Comparison of ENCODE assay signal across 24 cellular contexts in genomic region chrX:139811942-139812629, GRCh38.
A peak's percentile ranks its signal among the peaks of the same experiment; 100 is the strongest.
DNase-seq lines count a peak whose midpoint lies in the region; ATAC-seq lines count a peak whose summit lies in the region.
"Had no signal": no experiment of that assay in that cellular context is flagged by ENCODE, and none has a peak within 500 bp of the region (broad histone marks: within the 10 kb centered on the region; RNA-seq: fewer than 3 reads in every experiment).

No MANE protein-coding gene starts in this region.

- peaks cover 18% of the 10 kb centered on the region for H3K36me3 Mint-ChIP-seq in stimulated activated effector memory CD8-positive, alpha-beta T cell treated with anti-CD3 and anti-CD28 coated beads, Interleukin-12 subunit alpha, Interleukin-12 subunit beta, amount 100 ng/mL, for 72 hours

- H3K9me3 Mint-ChIP-seq in stimulated activated effector memory CD8-positive, alpha-beta T cell treated with anti-CD3 and anti-CD28 coated beads, Interleukin-12 subunit alpha, Interleukin-12 subunit beta, amount 100 ng/mL, for 72 hours = no peaks in the 10 kb centered on the region

- no peaks in the 10 kb centered on the region for H3K4me1 Mint-ChIP-seq in stimulated activated effector memory CD8-positive, alpha-beta T cell treated with anti-CD3 and anti-CD28 coated beads, Interleukin-12 subunit alpha, Interleukin-12 subunit beta, amount 100 ng/mL, for 72 hours
- H3K4me1 Mint-ChIP-seq: nephron had no signal

- H3K4me3 Mint-ChIP-seq in stimulated activated effector memory CD8-positive, alpha-beta T cell treated with anti-CD3 and anti-CD28 coated beads, Interleukin-12 subunit alpha, Interleukin-12 subunit beta, amount 100 ng/mL, for 72 hours = no peak overlapping the region
- H3K4me3 Mint-ChIP-seq: activated naive CD8-positive, alpha-beta T cell treated with anti-CD3 and anti-CD28 coated beads for 36 hours; nephron had no signal

- peak overlapping the region; percentile 4 for H3K27ac Mint-ChIP-seq in stimulated activated effector memory CD8-positive, alpha-beta T cell treated with anti-CD3 and anti-CD28 coated beads, Interleukin-12 subunit alpha, Interleukin-12 subunit beta, amount 100 ng/mL, for 72 hours
- H3K27ac Mint-ChIP-seq: activated naive CD8-positive, alpha-beta T cell treated with anti-CD3 and anti-CD28 coated beads for 36 hours; nephron; progenitor cell of endocrine pancreas had no signal

- no peak for DNase-seq in stimulated activated effector memory CD8-positive, alpha-beta T cell treated with anti-CD3 and anti-CD28 coated beads, Interleukin-12 subunit alpha, Interleukin-12 subunit beta, amount 100 ng/mL, for 72 hours (ENCODE audit: low spot score in 2 of 2)
- DNase-seq in Right ventricle myocardium inferior (ENCODE audit: missing footprints) (no peak), left lobe of liver (ENCODE audit: low spot score) (no peak), NCI-H146 treated with DMSO at 0.1 percent for 48 hours (lab: John Stamatoyannopoulos, UW; ENCODE audit: unreplicated experiment) (no peak)
- DNase-seq: activated CD4-positive, alpha-beta T cell treated with anti-CD3 and anti-CD28 coated beads, Interleukin-2, amount 50 U/mL, for 1 hour; activated naive CD8-positive, alpha-beta T cell treated with anti-CD3 and anti-CD28 coated beads for 36 hours; BE2C; brain microvascular endothelial cell; dermis blood vessel endothelial cell; GF-D8; head of caudate nucleus; mesenchymal stem cell; MG63; NCI-H2081 treated with DMSO at 0.1 percent for 48 hours; NCI-H748 treated with DMSO at 0.1 percent for 48 hours; Peyer's patch; tibial artery had no signal

- intact Hi-C loops in Right ventricle myocardium inferior (cut with DNase I) = no loop called here

- ATAC-seq in GM18870 (IDR thresholded peaks at IDR 0.05; ENCODE audit: unreplicated experiment) = peak; percentile 64
- ATAC-seq in GM21723 (IDR thresholded peaks at IDR 0.05; ENCODE audit: unreplicated experiment) = peak; percentile 72
- ATAC-seq in HG03520 (IDR thresholded peaks at IDR 0.05; ENCODE audit: unreplicated experiment) = peak; percentile 61
- no peak for ATAC-seq in stimulated activated effector memory CD8-positive, alpha-beta T cell treated with anti-CD3 and anti-CD28 coated beads, Interleukin-12 subunit alpha, Interleukin-12 subunit beta, amount 100 ng/mL, for 72 hours
- ATAC-seq in Right ventricle myocardium inferior = no peak
- no peak for ATAC-seq in left lobe of liver
- ATAC-seq: esophagus mucosa, SK-N-SH treated with all-trans-retinoic acid at 6 μM for 48 hours had no signal

Comparison
In these comparisons a context has a peak if more than half of its experiments do, and no peak if none do; other contexts are left out.
1. ATAC-seq: peak in GM18870 (single experiment), GM21723 (single experiment) and HG03520 (single experiment); none in stimulated activated effector memory CD8-positive, alpha-beta T cell treated with anti-CD3 and anti-CD28 coated beads, Interleukin-12 subunit alpha, Interleukin-12 subunit beta, amount 100 ng/mL, for 72 hours (single experiment), Right ventricle myocardium inferior (single experiment) and left lobe of liver (single experiment).